In genomic region chr2:158131483-158131912, GRCh38 we compare ENCODE assay signal across 33 cellular contexts. TPM values are rescaled to one million over a fixed set of nuclear protein-coding genes. Genes with fewer than 3 reads are reported as not detected.
DNase-seq lines count a peak whose midpoint lies in the region; ATAC-seq and TF ChIP-seq lines count a peak whose summit lies in the region.
"Had no signal": no experiment of that assay in that cellular context is flagged by ENCODE, and none has a peak within 500 bp of the region (broad histone marks: within the 10 kb centered on the region; RNA-seq: fewer than 3 reads in every experiment).

No MANE protein-coding gene starts in this region.

- intact Hi-C loops in colonic mucosa (cut with DNase I) (no loop called here), right lobe of liver (cut with DNase I) (no loop called here)

- H3K9me3 ChIP-seq in colonic mucosa (no peaks in the 10 kb centered on the region), right lobe of liver (no peaks in the 10 kb centered on the region)
- H3K9me3 ChIP-seq: gastroesophageal sphincter, lower lobe of right lung, sigmoid colon, vagina had no signal

- H3K27ac ChIP-seq in colonic mucosa (peak overlapping the region; percentile 73), right lobe of liver (peak overlapping the region; percentile 75 to 97 (median 95))
- H3K27ac ChIP-seq: gastroesophageal sphincter, HL-60, lower lobe of right lung, PC-9, sigmoid colon, vagina had no signal

- H3K4me1 ChIP-seq in colonic mucosa (peaks cover 2% of the 10 kb centered on the region), right lobe of liver (peaks cover 0 to 75% (median 27%) of the 10 kb centered on the region in 4 donors)
- H3K4me1 ChIP-seq: gastroesophageal sphincter, lower lobe of right lung, sigmoid colon had no signal

- TF ChIP-seq POLR2A in right lobe of liver (IDR thresholded peaks at IDR 0.05), result no peak

- no peak for TF ChIP-seq CTCF in colonic mucosa (IDR thresholded peaks at IDR 0.05)
- TF ChIP-seq CTCF in right lobe of liver (IDR thresholded peaks at IDR 0.05), result no peak
- TF ChIP-seq CTCF in GM10266 (IDR thresholded peaks at IDR 0.05; ENCODE audit: control insufficient read depth, insufficient read depth, low read depth, missing control alignments), result no peak

- ATAC-seq in right lobe of liver (peak; percentile 22 to 68 (median 34)), GM21786 (IDR thresholded peaks at IDR 0.05; ENCODE audit: unreplicated experiment) (no peak)
- ATAC-seq: activated CD8-positive, alpha-beta T cell treated with anti-CD3 and anti-CD28 coated beads, Interleukin-2, amount 10 ng/mL, durations not matched to agents 7 days and 5 days; gastroesophageal sphincter; stimulated activated naive B cell treated with anti-CD40 and anti-IgM and Interleukin-4, amounts not matched to agents 10 μg/mL and 1 μg/mL and 100 μg/mL, for 72 hours had no signal

- H3K27me3 ChIP-seq in colonic mucosa, result no peaks in the 10 kb centered on the region
- H3K27me3 ChIP-seq in right lobe of liver, result no peaks in the 10 kb centered on the region
- H3K27me3 ChIP-seq: gastroesophageal sphincter, sigmoid colon, vagina had no signal

- H3K9ac ChIP-seq in colonic mucosa (ENCODE audit: low read depth in 2 of 2, low read length in 2 of 2), result peak overlapping the region in 1 of 2 donors; percentile 53

- 8% methylated on average over 1 of the region's 1 CpG for WGBS in right lobe of liver (ENCODE audit: insufficient coverage, low coverage, low lambda C conversion rate, missing lambda C conversion rate)

- H3K36me3 ChIP-seq in colonic mucosa, result no peaks in the 10 kb centered on the region
- no peaks in the 10 kb centered on the region for H3K36me3 ChIP-seq in right lobe of liver
- H3K36me3 ChIP-seq: gastroesophageal sphincter, lower lobe of right lung, sigmoid colon, vagina had no signal

- DNase-seq in DMS53 (lab: John Stamatoyannopoulos, UW) (peak; percentile 45), DMS53 treated with DMSO at 0.1 percent for 48 hours (lab: John Stamatoyannopoulos, UW; ENCODE audit: unreplicated experiment) (no peak), colonic mucosa (no peak), right lobe of liver (no peak), dedifferentiated amniotic fluid mesenchymal stem cell (ENCODE audit: extremely low spot score) (no peak), GM10266 (ENCODE audit: extremely low spot score) (no peak), amygdala (lab: John Stamatoyannopoulos, UW) (no peak)
- DNase-seq: 8988T; activated CD8-positive, alpha-beta T cell treated with anti-CD3 and anti-CD28 coated beads, Interleukin-2, amount 10 ng/mL, durations not matched to agents 7 days and 5 days; activated effector memory CD4-positive, alpha-beta T cell treated with Interleukin-2 at 50 U/mL for 16 hours; activated naive CD8-positive, alpha-beta T cell treated with anti-CD3 and anti-CD28 coated beads for 36 hours; activated T-cell treated with anti-CD3 and anti-CD28 coated beads for 4 hours; CD4-positive, alpha-beta T cell; central memory CD4-positive, alpha-beta T cell; lower lobe of right lung; NCI-H146; NCI-H446 treated with DMSO at 0.1 percent for 48 hours; NK-92 treated with Interleukin-12 subunit alpha and Interleukin-12 subunit beta, amount 100 ng/mL, for 24 hours; PC-9; posterior cingulate gyrus; Right ventricle myocardium superior; sigmoid colon; stimulated activated naive B cell treated with anti-CD40 and anti-IgM and Interleukin-4, amounts not matched to agents 10 μg/mL and 1 μg/mL and 100 μg/mL, for 72 hours; T-helper 2 cell had no signal

- H3K4me3 ChIP-seq in colonic mucosa (no peak overlapping the region), right lobe of liver (no peak overlapping the region)
- H3K4me3 ChIP-seq: gastroesophageal sphincter, lower lobe of right lung, PC-9, sigmoid colon, vagina had no signal

RNA-seq across cellular contexts. Expression of gene UPP2, which starts 29.8 kb away (rescaled TPM):
- not detected for total RNA-seq in colonic mucosa
- 10 to 100 TPM in 2 of 6 experiments, 1 to 10 TPM in 2, under 1 TPM in 2; 0.53 to 36.4 (median 1.7) TPM for total RNA-seq in right lobe of liver
- total RNA-seq: activated CD8-positive, alpha-beta T cell treated with anti-CD3 and anti-CD28 coated beads, Interleukin-2, amount 10 ng/mL, durations not matched to agents 7 days and 5 days; activated naive CD8-positive, alpha-beta T cell treated with anti-CD3 and anti-CD28 coated beads for 36 hours; CD4-positive, alpha-beta T cell; dermis microvascular lymphatic vessel endothelial cell; endothelial cell of umbilical vein; fibroblast of lung; LHCN-M2; lower lobe of right lung; mononuclear cell; PC-9; Right ventricle myocardium superior; sigmoid colon; vagina had no signal
